2 cellular contexts compared by ENCODE assay signal in the genomic region with DNA sequence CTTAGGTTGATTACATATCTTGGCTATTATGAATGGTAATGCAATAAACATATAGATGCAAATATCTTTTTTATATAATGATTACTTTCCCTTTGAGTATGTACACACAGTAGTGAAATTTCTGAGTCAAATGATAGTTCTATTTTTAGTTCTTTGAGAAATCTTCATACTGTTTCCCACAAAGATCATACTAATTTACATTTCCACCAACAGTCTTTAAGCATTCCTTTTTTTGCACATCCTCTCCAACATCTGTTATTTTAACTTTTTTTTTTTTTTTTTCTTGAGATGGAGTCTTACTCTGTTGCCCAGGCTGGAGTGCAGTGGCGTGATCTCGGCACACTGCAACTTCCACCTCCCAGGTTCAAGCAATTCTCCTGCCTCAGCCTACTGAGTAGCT.
TF ChIP-seq lines count a peak whose summit lies in the region.

No MANE protein-coding gene starts in this region.

TF ChIP-seq in IMR-90, 13 proteins besides CTCF, POLR2A, EP300 and RAD21:
- TF ChIP-seq CEBPB (IDR thresholded peaks at IDR 0.05; ENCODE audit: low read depth, low read length), result peak; percentile 11; the same call in 1 of the 2 replicates

TF ChIP-seq in GM12878, 131 proteins besides CTCF, POLR2A, EP300 and RAD21:
- 0 out of 2 replicates have a peak, but pooled peaks have one; percentile 13 for TF ChIP-seq MEF2A (IDR thresholded peaks at IDR 0.05; ENCODE audit: insufficient read depth, low read depth, low read length)
TF ChIP-seq in GM12878: peak in this region for 1; not testable (repeated sequence) for 130.
